8 cellular contexts compared by ENCODE assay signal in genomic region chrX:38561126-38561868, GRCh38. TPM values are rescaled to one million over a fixed set of nuclear protein-coding genes. Genes with fewer than 3 reads are reported as not detected.
A peak's percentile ranks its signal among the peaks of the same experiment; 100 is the strongest.
DNase-seq lines count a peak whose midpoint lies in the region; ATAC-seq, FAIRE-seq and TF ChIP-seq lines count a peak whose summit lies in the region.

A gene with protein sequence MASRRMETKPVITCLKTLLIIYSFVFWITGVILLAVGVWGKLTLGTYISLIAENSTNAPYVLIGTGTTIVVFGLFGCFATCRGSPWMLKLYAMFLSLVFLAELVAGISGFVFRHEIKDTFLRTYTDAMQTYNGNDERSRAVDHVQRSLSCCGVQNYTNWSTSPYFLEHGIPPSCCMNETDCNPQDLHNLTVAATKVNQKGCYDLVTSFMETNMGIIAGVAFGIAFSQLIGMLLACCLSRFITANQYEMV (plus strand): TSS chrX:38561542. CDS start chrX:38561547, 5 bp downstream.

- ATAC-seq in upper lobe of right lung = peak; percentile 97

- no peak for FAIRE-seq in D721Med (lab: Jason Lieb, UNC)

- H3K27me3 ChIP-seq in H7 (ENCODE audit: control insufficient read depth, insufficient read depth, low read length) (peaks cover 12% of the 10 kb centered on the region), ascending aorta (no peaks in the 10 kb centered on the region), upper lobe of right lung (no peaks in the 10 kb centered on the region)

- peak; percentile 14 for DNase-seq in D721Med (ENCODE audit: insufficient read length, low spot score)
- DNase-seq in H7 = peak; percentile 85
- DNase-seq in NCI-H1105 treated with DMSO at 0.1 percent for 48 hours (lab: John Stamatoyannopoulos, UW) = peak; percentile 74
- peak; percentile 61 for DNase-seq in T-helper 9 cell
- peak; percentile 9 to 83 for DNase-seq in ascending aorta (ENCODE audit: low spot score in 2 of 2)
- peak; percentile 52 for DNase-seq in hepatic stellate cell (ENCODE audit: low spot score)
- peak; percentile 78 for DNase-seq in putamen (ENCODE audit: low spot score)
- peak; percentile 91 for DNase-seq in upper lobe of right lung

- TF ChIP-seq CTCF in D721Med (IDR thresholded peaks at IDR 0.05; ENCODE audit: insufficient read depth, missing control alignments) (no peak), ascending aorta (IDR thresholded peaks at IDR 0.05) (no peak), upper lobe of right lung (IDR thresholded peaks at IDR 0.05) (no peak)

- intact Hi-C loops in ascending aorta (cut with DNase I) = no loop called here
- intact Hi-C loops in upper lobe of right lung (cut with DNase I) = no loop called here

- H3K9me3 ChIP-seq in ascending aorta (no peaks in the 10 kb centered on the region), upper lobe of right lung (no peaks in the 10 kb centered on the region)

- H3K36me3 ChIP-seq in H7 (replicated peaks; ENCODE audit: control insufficient read depth, insufficient read depth, low read length) (no peaks in the 10 kb centered on the region), ascending aorta (no peaks in the 10 kb centered on the region), upper lobe of right lung (no peaks in the 10 kb centered on the region)

- H3K27ac ChIP-seq in ascending aorta = peak within 1 kb of the TSS; percentile 30 to 43
- H3K27ac ChIP-seq in upper lobe of right lung = no peak within 1 kb of the TSS

- H3K4me3 ChIP-seq in H7 (ENCODE audit: insufficient read depth, low read depth, low read length) (peak within 1 kb of the TSS; percentile 50), ascending aorta (peak within 1 kb of the TSS; percentile 50 to 72), upper lobe of right lung (peak within 1 kb of the TSS; percentile 55)

- H3K4me1 ChIP-seq in ascending aorta = no peaks in the 10 kb centered on the region
- H3K4me1 ChIP-seq in upper lobe of right lung = no peaks in the 10 kb centered on the region

RNA-seq across cellular contexts. Expression of the gene that starts here (rescaled TPM):
- total RNA-seq in H7 (2014; rRNA removed; shearing (Covaris generic)) = 1.1 and 1.5 TPM in 2 replicates
- total RNA-seq in ascending aorta (122 TPM), upper lobe of right lung (74.8 TPM)

Comparison
In these comparisons a context has a peak if more than half of its experiments do, and no peak if none do; other contexts are left out.
1. RNA of the gene that starts here (total RNA-seq): 122 TPM in ascending aorta (single experiment) and 74.8 TPM in upper lobe of right lung (single experiment); 1.1 to 1.5 TPM in H7; every median in the first group is over 10 times any median in the second.
2. DNase-seq: peak in every context shown above with its lines; median percentile 91 in upper lobe of right lung; 85 in H7; 78 in putamen; 74 in NCI-H1105 treated with DMSO at 0.1 percent for 48 hours; 61 in T-helper 9 cell; 52 in hepatic stellate cell; 46 in ascending aorta; 14 in D721Med.
3. Peak in every context shown above with its lines, with median percentiles within 50 percentile points of each other: H3K4me3 ChIP-seq.